In the genomic region with DNA sequence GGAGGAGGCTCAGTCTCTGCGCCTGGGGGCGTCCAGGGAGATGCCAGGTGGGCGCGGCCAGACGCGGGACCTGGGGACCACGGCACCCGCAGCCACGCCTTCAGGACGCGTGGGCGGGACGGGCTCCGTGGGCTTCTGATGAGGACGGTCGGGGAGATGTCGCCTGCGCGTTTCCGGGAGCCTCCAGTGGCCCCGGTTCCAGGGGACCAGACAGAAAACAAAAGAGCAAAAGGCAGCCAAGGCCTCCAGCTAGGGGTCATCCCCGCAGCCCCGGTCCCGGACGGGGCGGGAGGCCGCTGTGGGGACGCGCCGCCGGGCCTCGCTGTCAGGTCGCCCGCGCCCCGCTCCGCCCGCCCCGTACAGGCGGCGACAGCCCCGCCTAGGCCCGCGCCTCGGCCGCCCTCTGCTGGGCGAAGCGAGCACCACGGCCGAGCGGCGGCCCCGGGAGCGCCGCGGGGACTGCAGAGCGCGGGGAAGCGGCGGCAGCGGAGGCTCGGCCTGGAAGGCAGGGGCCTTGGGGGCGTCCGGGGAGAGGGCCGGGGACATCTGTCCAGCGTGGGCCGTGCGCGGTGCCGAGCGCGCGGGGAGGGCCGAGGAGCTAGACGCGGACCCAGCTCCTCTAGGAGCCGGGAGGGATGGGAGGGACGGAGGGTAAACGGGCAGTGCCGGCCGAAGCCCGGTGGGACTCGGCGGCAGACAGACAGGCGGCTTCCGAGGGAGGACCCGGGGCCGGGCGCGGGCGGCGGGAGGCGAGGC, we compare ENCODE assay signal across 1 cellular context.
TF ChIP-seq lines count a peak whose summit lies in the region.

No MANE protein-coding gene starts in this region.

TF ChIP-seq in HEK293, 187 proteins besides CTCF, POLR2A, EP300 and RAD21 (continued from another document and continues in another):
- TF ChIP-seq, protein P1, sequence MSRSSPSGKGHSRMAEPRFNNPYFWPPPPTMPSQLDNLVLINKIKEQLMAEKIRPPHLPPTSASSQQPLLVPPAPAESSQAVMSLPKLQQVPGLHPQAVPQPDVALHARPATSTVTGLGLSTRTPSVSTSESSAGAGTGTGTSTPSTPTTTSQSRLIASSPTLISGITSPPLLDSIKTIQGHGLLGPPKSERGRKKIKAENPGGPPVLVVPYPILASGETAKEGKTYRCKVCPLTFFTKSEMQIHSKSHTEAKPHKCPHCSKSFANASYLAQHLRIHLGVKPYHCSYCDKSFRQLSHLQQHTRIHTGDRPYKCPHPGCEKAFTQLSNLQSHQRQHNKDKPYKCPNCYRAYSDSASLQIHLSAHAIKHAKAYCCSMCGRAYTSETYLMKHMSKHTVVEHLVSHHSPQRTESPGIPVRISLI (tag by site-specific recombination; IDR thresholded peaks at IDR 0.05), result no peak
- TF ChIP-seq ZNF350 (tag by site-specific recombination; IDR thresholded peaks at IDR 0.05) (no peak), ZBTB21 (tag by site-specific recombination; IDR thresholded peaks at IDR 0.05) (no peak), ZNF701 (tag by site-specific recombination; IDR thresholded peaks at IDR 0.05) (no peak), ZNF777 (tag by site-specific recombination; IDR thresholded peaks at IDR 0.05; ENCODE audit: borderline replicate concordance) (peak; percentile 88), ZNF19 (tag by site-specific recombination; IDR thresholded peaks at IDR 0.05; ENCODE audit: low read depth) (no peak), ZNF785 (tag by site-specific recombination; IDR thresholded peaks at IDR 0.05) (no peak; the same call in 1 of the 2 replicates), ZNF670 (tag by site-specific recombination; IDR thresholded peaks at IDR 0.05; ENCODE audit: low read depth) (no peak), ZEB2 (tag by site-specific recombination; IDR thresholded peaks at IDR 0.05) (peak; percentile 74; the same call in 1 of the 2 replicates), KLF8 (tag by site-specific recombination; IDR thresholded peaks at IDR 0.05) (peak; percentile 51; the same call in 1 of the 2 replicates), ZNF610 (tag by site-specific recombination; IDR thresholded peaks at IDR 0.05; ENCODE audit: borderline replicate concordance) (no peak), ZNF184 (tag by site-specific recombination; IDR thresholded peaks at IDR 0.05) (no peak), ZNF2 (tag by site-specific recombination; IDR thresholded peaks at IDR 0.05) (peak; percentile 44; the same call in 1 of the 2 replicates), ZNF416 (tag by site-specific recombination; IDR thresholded peaks at IDR 0.05) (no peak), KLF16 (tag by site-specific recombination; IDR thresholded peaks at IDR 0.05) (peak; percentile 61), ZNF239 (tag by site-specific recombination; IDR thresholded peaks at IDR 0.05) (no peak), BCL11B (tag by site-specific recombination; IDR thresholded peaks at IDR 0.05; ENCODE audit: low read depth) (no peak), ZNF10 (tag by site-specific recombination; IDR thresholded peaks at IDR 0.05) (peak; percentile 72), ZNF114 (tag by site-specific recombination; IDR thresholded peaks at IDR 0.05) (no peak), GLI4 (tag by site-specific recombination; IDR thresholded peaks at IDR 0.05) (peak; percentile 34; the same call in 1 of the 2 replicates), ZNF324 (tag by site-specific recombination; IDR thresholded peaks at IDR 0.05) (0 out of 2 replicates have a peak, but pooled peaks have one; percentile 16), ZNF16 (tag by site-specific recombination; IDR thresholded peaks at IDR 0.05; ENCODE audit: low read depth) (no peak), ZBTB20 (tag by site-specific recombination; IDR thresholded peaks at IDR 0.05) (peak; percentile 77; the same call in 1 of the 2 replicates), ZNF843 (tag by site-specific recombination; IDR thresholded peaks at IDR 0.05) (peak; percentile 33; the same call in 1 of the 2 replicates), ZNF776 (tag by site-specific recombination; IDR thresholded peaks at IDR 0.05; ENCODE audit: borderline replicate concordance) (no peak), ZNF341 (tag by site-specific recombination; IDR thresholded peaks at IDR 0.05; ENCODE audit: low read depth) (peak; percentile 60), ZBTB48 (tag by site-specific recombination; IDR thresholded peaks at IDR 0.05) (peak; percentile 88), MEIS1 (CRISPR knock-in tag; IDR thresholded peaks at IDR 0.05; ENCODE audit: borderline replicate concordance) (0 out of 2 replicates have a peak, but pooled peaks have one; percentile 17), ZNF561 (tag by site-specific recombination; IDR thresholded peaks at IDR 0.05; ENCODE audit: borderline replicate concordance) (peak; percentile 68; the same call in 1 of the 2 replicates), ZSCAN30 (tag by site-specific recombination; IDR thresholded peaks at IDR 0.05) (peak; percentile 67), KLF7 (tag by site-specific recombination; IDR thresholded peaks at IDR 0.05; ENCODE audit: borderline replicate concordance) (peak; percentile 84), ZNF169 (tag by site-specific recombination; IDR thresholded peaks at IDR 0.05) (no peak), ZNF266 (tag by site-specific recombination; IDR thresholded peaks at IDR 0.05; ENCODE audit: low read depth) (no peak)
- TF ChIP-seq, protein P2, sequence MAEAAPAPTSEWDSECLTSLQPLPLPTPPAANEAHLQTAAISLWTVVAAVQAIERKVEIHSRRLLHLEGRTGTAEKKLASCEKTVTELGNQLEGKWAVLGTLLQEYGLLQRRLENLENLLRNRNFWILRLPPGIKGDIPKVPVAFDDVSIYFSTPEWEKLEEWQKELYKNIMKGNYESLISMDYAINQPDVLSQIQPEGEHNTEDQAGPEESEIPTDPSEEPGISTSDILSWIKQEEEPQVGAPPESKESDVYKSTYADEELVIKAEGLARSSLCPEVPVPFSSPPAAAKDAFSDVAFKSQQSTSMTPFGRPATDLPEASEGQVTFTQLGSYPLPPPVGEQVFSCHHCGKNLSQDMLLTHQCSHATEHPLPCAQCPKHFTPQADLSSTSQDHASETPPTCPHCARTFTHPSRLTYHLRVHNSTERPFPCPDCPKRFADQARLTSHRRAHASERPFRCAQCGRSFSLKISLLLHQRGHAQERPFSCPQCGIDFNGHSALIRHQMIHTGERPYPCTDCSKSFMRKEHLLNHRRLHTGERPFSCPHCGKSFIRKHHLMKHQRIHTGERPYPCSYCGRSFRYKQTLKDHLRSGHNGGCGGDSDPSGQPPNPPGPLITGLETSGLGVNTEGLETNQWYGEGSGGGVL (tag by site-specific recombination; IDR thresholded peaks at IDR 0.05), result 0 out of 2 replicates have a peak, but pooled peaks have one; percentile 5
- TF ChIP-seq, protein P3, sequence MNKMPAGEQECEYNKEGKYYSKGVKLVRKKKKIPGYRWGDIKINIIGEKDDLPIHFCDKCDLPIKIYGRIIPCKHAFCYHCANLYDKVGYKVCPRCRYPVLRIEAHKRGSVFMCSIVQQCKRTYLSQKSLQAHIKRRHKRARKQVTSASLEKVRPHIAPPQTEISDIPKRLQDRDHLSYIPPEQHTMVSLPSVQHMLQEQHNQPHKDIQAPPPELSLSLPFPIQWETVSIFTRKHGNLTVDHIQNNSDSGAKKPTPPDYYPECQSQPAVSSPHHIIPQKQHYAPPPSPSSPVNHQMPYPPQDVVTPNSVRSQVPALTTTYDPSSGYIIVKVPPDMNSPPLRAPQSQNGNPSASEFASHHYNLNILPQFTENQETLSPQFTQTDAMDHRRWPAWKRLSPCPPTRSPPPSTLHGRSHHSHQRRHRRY (tag by site-specific recombination; IDR thresholded peaks at IDR 0.05), result no peak
- TF ChIP-seq, protein P4, sequence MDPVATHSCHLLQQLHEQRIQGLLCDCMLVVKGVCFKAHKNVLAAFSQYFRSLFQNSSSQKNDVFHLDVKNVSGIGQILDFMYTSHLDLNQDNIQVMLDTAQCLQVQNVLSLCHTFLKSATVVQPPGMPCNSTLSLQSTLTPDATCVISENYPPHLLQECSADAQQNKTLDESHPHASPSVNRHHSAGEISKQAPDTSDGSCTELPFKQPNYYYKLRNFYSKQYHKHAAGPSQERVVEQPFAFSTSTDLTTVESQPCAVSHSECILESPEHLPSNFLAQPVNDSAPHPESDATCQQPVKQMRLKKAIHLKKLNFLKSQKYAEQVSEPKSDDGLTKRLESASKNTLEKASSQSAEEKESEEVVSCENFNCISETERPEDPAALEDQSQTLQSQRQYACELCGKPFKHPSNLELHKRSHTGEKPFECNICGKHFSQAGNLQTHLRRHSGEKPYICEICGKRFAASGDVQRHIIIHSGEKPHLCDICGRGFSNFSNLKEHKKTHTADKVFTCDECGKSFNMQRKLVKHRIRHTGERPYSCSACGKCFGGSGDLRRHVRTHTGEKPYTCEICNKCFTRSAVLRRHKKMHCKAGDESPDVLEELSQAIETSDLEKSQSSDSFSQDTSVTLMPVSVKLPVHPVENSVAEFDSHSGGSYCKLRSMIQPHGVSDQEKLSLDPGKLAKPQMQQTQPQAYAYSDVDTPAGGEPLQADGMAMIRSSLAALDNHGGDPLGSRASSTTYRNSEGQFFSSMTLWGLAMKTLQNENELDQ (tag by site-specific recombination; IDR thresholded peaks at IDR 0.05; ENCODE audit: low read depth), result no peak
- TF ChIP-seq, protein P5, sequence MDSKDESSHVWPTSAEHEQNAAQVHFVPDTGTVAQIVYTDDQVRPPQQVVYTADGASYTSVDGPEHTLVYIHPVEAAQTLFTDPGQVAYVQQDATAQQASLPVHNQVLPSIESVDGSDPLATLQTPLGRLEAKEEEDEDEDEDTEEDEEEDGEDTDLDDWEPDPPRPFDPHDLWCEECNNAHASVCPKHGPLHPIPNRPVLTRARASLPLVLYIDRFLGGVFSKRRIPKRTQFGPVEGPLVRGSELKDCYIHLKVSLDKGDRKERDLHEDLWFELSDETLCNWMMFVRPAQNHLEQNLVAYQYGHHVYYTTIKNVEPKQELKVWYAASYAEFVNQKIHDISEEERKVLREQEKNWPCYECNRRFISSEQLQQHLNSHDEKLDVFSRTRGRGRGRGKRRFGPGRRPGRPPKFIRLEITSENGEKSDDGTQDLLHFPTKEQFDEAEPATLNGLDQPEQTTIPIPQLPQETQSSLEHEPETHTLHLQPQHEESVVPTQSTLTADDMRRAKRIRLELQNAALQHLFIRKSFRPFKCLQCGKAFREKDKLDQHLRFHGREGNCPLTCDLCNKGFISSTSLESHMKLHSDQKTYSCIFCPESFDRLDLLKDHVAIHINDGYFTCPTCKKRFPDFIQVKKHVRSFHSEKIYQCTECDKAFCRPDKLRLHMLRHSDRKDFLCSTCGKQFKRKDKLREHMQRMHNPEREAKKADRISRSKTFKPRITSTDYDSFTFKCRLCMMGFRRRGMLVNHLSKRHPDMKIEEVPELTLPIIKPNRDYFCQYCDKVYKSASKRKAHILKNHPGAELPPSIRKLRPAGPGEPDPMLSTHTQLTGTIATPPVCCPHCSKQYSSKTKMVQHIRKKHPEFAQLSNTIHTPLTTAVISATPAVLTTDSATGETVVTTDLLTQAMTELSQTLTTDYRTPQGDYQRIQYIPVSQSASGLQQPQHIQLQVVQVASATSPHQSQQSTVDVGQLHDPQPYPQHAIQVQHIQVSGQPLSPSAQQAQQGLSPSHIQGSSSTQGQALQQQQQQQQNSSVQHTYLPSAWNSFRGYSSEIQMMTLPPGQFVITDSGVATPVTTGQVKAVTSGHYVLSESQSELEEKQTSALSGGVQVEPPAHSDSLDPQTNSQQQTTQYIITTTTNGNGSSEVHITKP (tag by site-specific recombination; IDR thresholded peaks at IDR 0.05), result no peak
- TF ChIP-seq, protein P6, sequence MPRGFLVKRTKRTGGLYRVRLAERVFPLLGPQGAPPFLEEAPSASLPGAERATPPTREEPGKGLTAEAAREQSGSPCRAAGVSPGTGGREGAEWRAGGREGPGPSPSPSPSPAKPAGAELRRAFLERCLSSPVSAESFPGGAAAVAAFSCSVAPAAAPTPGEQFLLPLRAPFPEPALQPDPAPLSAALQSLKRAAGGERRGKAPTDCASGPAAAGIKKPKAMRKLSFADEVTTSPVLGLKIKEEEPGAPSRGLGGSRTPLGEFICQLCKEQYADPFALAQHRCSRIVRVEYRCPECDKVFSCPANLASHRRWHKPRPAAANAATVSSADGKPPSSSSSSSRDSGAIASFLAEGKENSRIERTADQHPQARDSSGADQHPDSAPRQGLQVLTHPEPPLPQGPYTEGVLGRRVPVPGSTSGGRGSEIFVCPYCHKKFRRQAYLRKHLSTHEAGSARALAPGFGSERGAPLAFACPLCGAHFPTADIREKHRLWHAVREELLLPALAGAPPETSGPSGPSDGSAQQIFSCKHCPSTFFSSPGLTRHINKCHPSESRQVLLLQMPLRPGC (tag by site-specific recombination; IDR thresholded peaks at IDR 0.05), result 0 out of 2 replicates have a peak, but pooled peaks have one; percentile 13
- TF ChIP-seq, protein P7, sequence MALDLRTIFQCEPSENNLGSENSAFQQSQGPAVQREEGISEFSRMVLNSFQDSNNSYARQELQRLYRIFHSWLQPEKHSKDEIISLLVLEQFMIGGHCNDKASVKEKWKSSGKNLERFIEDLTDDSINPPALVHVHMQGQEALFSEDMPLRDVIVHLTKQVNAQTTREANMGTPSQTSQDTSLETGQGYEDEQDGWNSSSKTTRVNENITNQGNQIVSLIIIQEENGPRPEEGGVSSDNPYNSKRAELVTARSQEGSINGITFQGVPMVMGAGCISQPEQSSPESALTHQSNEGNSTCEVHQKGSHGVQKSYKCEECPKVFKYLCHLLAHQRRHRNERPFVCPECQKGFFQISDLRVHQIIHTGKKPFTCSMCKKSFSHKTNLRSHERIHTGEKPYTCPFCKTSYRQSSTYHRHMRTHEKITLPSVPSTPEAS (tag by site-specific recombination; IDR thresholded peaks at IDR 0.05), result no peak
- TF ChIP-seq, protein P8, sequence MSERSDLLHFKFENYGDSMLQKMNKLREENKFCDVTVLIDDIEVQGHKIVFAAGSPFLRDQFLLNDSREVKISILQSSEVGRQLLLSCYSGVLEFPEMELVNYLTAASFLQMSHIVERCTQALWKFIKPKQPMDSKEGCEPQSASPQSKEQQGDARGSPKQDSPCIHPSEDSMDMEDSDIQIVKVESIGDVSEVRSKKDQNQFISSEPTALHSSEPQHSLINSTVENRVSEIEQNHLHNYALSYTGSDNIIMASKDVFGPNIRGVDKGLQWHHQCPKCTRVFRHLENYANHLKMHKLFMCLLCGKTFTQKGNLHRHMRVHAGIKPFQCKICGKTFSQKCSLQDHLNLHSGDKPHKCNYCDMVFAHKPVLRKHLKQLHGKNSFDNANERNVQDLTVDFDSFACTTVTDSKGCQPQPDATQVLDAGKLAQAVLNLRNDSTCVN (tag by site-specific recombination; optimal IDR thresholded peaks at IDR 0.05), result peak; percentile 91
- TF ChIP-seq, protein P9, sequence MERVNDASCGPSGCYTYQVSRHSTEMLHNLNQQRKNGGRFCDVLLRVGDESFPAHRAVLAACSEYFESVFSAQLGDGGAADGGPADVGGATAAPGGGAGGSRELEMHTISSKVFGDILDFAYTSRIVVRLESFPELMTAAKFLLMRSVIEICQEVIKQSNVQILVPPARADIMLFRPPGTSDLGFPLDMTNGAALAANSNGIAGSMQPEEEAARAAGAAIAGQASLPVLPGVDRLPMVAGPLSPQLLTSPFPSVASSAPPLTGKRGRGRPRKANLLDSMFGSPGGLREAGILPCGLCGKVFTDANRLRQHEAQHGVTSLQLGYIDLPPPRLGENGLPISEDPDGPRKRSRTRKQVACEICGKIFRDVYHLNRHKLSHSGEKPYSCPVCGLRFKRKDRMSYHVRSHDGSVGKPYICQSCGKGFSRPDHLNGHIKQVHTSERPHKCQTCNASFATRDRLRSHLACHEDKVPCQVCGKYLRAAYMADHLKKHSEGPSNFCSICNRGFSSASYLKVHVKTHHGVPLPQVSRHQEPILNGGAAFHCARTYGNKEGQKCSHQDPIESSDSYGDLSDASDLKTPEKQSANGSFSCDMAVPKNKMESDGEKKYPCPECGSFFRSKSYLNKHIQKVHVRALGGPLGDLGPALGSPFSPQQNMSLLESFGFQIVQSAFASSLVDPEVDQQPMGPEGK (tag by site-specific recombination; IDR thresholded peaks at IDR 0.05), result peak; percentile 52
